13 cellular contexts compared by ENCODE assay signal in the genomic region with DNA sequence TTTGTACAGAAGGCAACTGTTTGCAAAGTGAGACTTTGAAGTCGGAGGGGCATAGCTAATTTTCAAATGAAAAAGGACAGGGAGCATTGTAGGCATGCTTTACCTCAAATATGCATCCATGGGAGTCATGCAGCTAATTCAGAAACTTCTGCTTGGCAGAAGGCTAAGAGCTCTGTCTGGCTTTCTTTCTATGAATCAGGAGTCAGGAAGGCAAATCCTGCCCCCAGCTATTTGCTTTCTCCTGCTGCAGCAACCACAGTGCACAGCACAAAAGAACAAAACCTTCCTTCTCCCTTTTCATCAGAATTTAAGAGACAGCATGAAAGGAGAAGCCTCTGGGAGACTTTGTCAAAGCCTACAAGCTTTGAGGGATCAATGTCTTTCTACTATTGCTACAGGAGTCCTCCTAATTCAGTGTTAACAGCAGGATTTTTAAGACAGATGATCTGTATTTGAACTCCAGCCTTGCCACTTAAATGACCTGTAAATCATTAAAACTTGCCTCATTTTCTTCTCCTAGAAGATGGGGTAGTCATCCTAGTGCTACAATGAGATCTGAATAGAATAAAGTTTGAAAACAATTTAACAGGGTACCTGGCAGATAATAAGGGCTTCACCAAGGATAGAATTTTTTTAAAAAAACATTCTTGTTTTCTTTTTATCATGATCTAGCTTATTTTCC.
A peak's percentile ranks its signal among the peaks of the same experiment; 100 is the strongest.
DNase-seq lines count a peak whose midpoint lies in the region; ATAC-seq, FAIRE-seq and TF ChIP-seq lines count a peak whose summit lies in the region.
"Had no signal": no experiment of that assay in that cellular context is flagged by ENCODE, and none has a peak within 500 bp of the region (broad histone marks: within the 10 kb centered on the region; RNA-seq: fewer than 3 reads in every experiment).

No MANE protein-coding gene starts in this region.

- peaks cover 41% of the 10 kb centered on the region for H3K4me1 Mint-ChIP-seq in HFFc6 (ENCODE audit: low read depth)
- H3K4me1 Mint-ChIP-seq: stimulated activated effector memory CD8-positive, alpha-beta T cell treated with anti-CD3 and anti-CD28 coated beads, Interleukin-12 subunit alpha, Interleukin-12 subunit beta, amount 100 ng/mL, for 72 hours had no signal

- peaks cover 68% of the 10 kb centered on the region for H3K27me3 ChIP-seq in WERI-Rb-1 (ENCODE audit: insufficient read depth, low read depth, severe bottlenecking)

- H3K27ac Mint-ChIP-seq in HFFc6: peak overlapping the region; percentile 92
- H3K27ac Mint-ChIP-seq: stimulated activated effector memory CD8-positive, alpha-beta T cell treated with anti-CD3 and anti-CD28 coated beads, Interleukin-12 subunit alpha, Interleukin-12 subunit beta, amount 100 ng/mL, for 72 hours; T-helper 2 cell treated with Interferon-gamma antibody and Interleukin-4, amounts not matched to agents 5 μg/mL and 100 μg/mL, for 36 hours had no signal

- TF ChIP-seq CTCF in HFFc6 (IDR thresholded peaks at IDR 0.05) (no peak), foreskin fibroblast (IDR thresholded peaks at IDR 0.05; ENCODE audit: low read depth, low read length) (no peak), WERI-Rb-1 (IDR thresholded peaks at IDR 0.05; ENCODE audit: low read depth, low read length) (no peak), kidney (IDR thresholded peaks at IDR 0.05; ENCODE audit: borderline replicate concordance, extremely low read depth, insufficient read depth) (no peak)

- H3K9me3 Mint-ChIP-seq in HFFc6: no peaks in the 10 kb centered on the region
- H3K9me3 Mint-ChIP-seq: T-helper 2 cell treated with Interferon-gamma antibody and Interleukin-4, amounts not matched to agents 5 μg/mL and 100 μg/mL, for 36 hours had no signal

- DNase-seq in HFFc6: peak; percentile 94
- peak; percentile 67 for DNase-seq in amniotic stem cell (lab: John Stamatoyannopoulos, UW)
- peak; percentile 74 to 91 for DNase-seq in foreskin fibroblast
- peak; percentile 59 for DNase-seq in stromal cell of bone marrow (ENCODE audit: low read depth)
- DNase-seq in WERI-Rb-1: no peak
- DNase-seq in kidney: no peak
- DNase-seq: amygdala, DMS79, left colon, NCI-H1436 treated with DMSO at 0.1 percent for 48 hours had no signal

- H3K4me1 ChIP-seq in kidney (ENCODE audit: control insufficient read depth in 1 of 2, insufficient read depth in 1 of 2, low read depth in 1 of 2, low read length in 2 of 2): no peaks in the 10 kb centered on the region

- ATAC-seq in HG03565 (IDR thresholded peaks at IDR 0.05; ENCODE audit: unreplicated experiment): no peak
- ATAC-seq: left colon; stimulated activated effector memory CD8-positive, alpha-beta T cell treated with anti-CD3 and anti-CD28 coated beads, Interleukin-12 subunit alpha, Interleukin-12 subunit beta, amount 100 ng/mL, for 72 hours had no signal

- H3K36me3 ChIP-seq in WERI-Rb-1 (no peaks in the 10 kb centered on the region), kidney (ENCODE audit: control insufficient read depth in 1 of 2, insufficient read depth in 2 of 2, low read length in 2 of 2) (no peaks in the 10 kb centered on the region)

- no peak overlapping the region for H3K27ac ChIP-seq in WERI-Rb-1
- H3K27ac ChIP-seq in kidney (ENCODE audit: low read depth in 2 of 2, low read length in 2 of 2): no peak overlapping the region

- no peak overlapping the region for H3K9ac ChIP-seq in kidney (ENCODE audit: low read length in 2 of 2)

- peaks cover 3% of the 10 kb centered on the region for H3K27me3 Mint-ChIP-seq in HFFc6 (ENCODE audit: insufficient read depth)

- intact Hi-C loops in kidney (cut with DNase I): no loop called here

- no peak for FAIRE-seq in kidney (lab: Jason Lieb, UNC)

- H3K4me3 ChIP-seq in foreskin fibroblast (ENCODE audit: low read depth in 1 of 2, low read length in 2 of 2) (no peak overlapping the region), WERI-Rb-1 (ENCODE audit: low read depth, low read length) (no peak overlapping the region), kidney (ENCODE audit: low read length in 2 of 2) (no peak overlapping the region)

- no peaks in the 10 kb centered on the region for H3K9me3 ChIP-seq in WERI-Rb-1 (ENCODE audit: severe bottlenecking)
- no peaks in the 10 kb centered on the region for H3K9me3 ChIP-seq in kidney (ENCODE audit: control insufficient read depth in 1 of 2, low read length in 2 of 2)

- peaks cover 65% of the 10 kb centered on the region for H3K36me3 Mint-ChIP-seq in HFFc6 (ENCODE audit: low read depth)
- H3K36me3 Mint-ChIP-seq: stimulated activated effector memory CD8-positive, alpha-beta T cell treated with anti-CD3 and anti-CD28 coated beads, Interleukin-12 subunit alpha, Interleukin-12 subunit beta, amount 100 ng/mL, for 72 hours had no signal

- H3K4me3 Mint-ChIP-seq in HFFc6: peak overlapping the region; percentile 67
- H3K4me3 Mint-ChIP-seq: stimulated activated effector memory CD8-positive, alpha-beta T cell treated with anti-CD3 and anti-CD28 coated beads, Interleukin-12 subunit alpha, Interleukin-12 subunit beta, amount 100 ng/mL, for 72 hours; T-helper 2 cell treated with Interferon-gamma antibody and Interleukin-4, amounts not matched to agents 5 μg/mL and 100 μg/mL, for 36 hours had no signal

Comparison
In these comparisons a context has a peak if more than half of its experiments do, and no peak if none do; other contexts are left out.
1. DNase-seq: peak in HFFc6 (single experiment), amniotic stem cell (single experiment), foreskin fibroblast (2 of 2) and stromal cell of bone marrow (single experiment); none in WERI-Rb-1 (single experiment) and kidney (single experiment).